ENCODE assay signal across 9 cellular contexts in genomic region chrX:22060451-22060940, GRCh38. TPM values are rescaled to one million over a fixed set of nuclear protein-coding genes. Genes with fewer than 3 reads are reported as not detected.
DNase-seq lines count a peak whose midpoint lies in the region; ATAC-seq and TF ChIP-seq lines count a peak whose summit lies in the region.
"Had no signal": no experiment of that assay in that cellular context is flagged by ENCODE, and none has a peak within 500 bp of the region (broad histone marks: within the 10 kb centered on the region; RNA-seq: fewer than 3 reads in every experiment).

No MANE protein-coding gene starts in this region.

- 14 to 37% methylated on average over 1 of the region's 1 CpG for WGBS in transverse colon (ENCODE audit: low coverage in 1 of 2), 2 donors

- no peak overlapping the region for H3K4me3 ChIP-seq in OCI-LY3 (ENCODE audit: low read length)
- H3K4me3 ChIP-seq in transverse colon: no peak overlapping the region
- H3K4me3 ChIP-seq: HAP-1 had no signal

- peak overlapping the region; percentile 6 for H3K4me2 ChIP-seq in OCI-LY3 (ENCODE audit: low read length)

- H3K4me1 ChIP-seq in OCI-LY3 (ENCODE audit: low read length) (peaks cover 45% of the 10 kb centered on the region), transverse colon (no peaks in the 10 kb centered on the region)
- H3K4me1 ChIP-seq: HAP-1 had no signal

- no peak for TF ChIP-seq POLR2A in transverse colon (IDR thresholded peaks at IDR 0.05)

- TF ChIP-seq CTCF in OCI-LY3 (IDR thresholded peaks at IDR 0.05; ENCODE audit: low read depth, low read length) (no peak), transverse colon (IDR thresholded peaks at IDR 0.05) (no peak)

- no peaks in the 10 kb centered on the region for H3K9me3 ChIP-seq in OCI-LY3 (ENCODE audit: insufficient read depth, low read length)
- H3K9me3 ChIP-seq in transverse colon: no peaks in the 10 kb centered on the region
- H3K9me3 ChIP-seq: HAP-1 had no signal

- in situ Hi-C loops in transverse colon (cut with MboI; ENCODE audit: low pct_ligation_motif_present in 1 of 4, low pct_unique_long_range_greater_than_20kb in 1 of 4, low sequenced_read_pairs in 3 of 4): no loop called here

- H4K20me1 ChIP-seq in OCI-LY3 (ENCODE audit: insufficient read depth, low read length): no peaks in the 10 kb centered on the region

- CTCF ChIA-PET in HEK293T (lab: Yijun Ruan, JAX): interaction anchor here (0.6 to 0.8 kb wide), 2 partner anchors 15 to 153 kb away, joined by 3 to 4 read pairs; no protein-coding TSS in a partner anchor

- no peaks in the 10 kb centered on the region for H3K36me3 ChIP-seq in OCI-LY3 (replicated peaks; ENCODE audit: low read depth, low read length)
- H3K36me3 ChIP-seq in transverse colon: no peaks in the 10 kb centered on the region
- H3K36me3 ChIP-seq: HAP-1 had no signal

- H3K27me3 ChIP-seq in OCI-LY3 (ENCODE audit: low read depth, low read length): no peaks in the 10 kb centered on the region
- H3K27me3 ChIP-seq in transverse colon: no peaks in the 10 kb centered on the region

- no peak overlapping the region for H2AFZ ChIP-seq in OCI-LY3 (ENCODE audit: low read depth, low read length)

- H3K9ac ChIP-seq in OCI-LY3 (ENCODE audit: low read length): no peak overlapping the region

- H3K27ac ChIP-seq in OCI-LY3 (ENCODE audit: low read length): no peak overlapping the region
- no peak overlapping the region for H3K27ac ChIP-seq in transverse colon

- no peaks in the 10 kb centered on the region for H3K79me2 ChIP-seq in OCI-LY3 (ENCODE audit: low read length)

- no peak for TF ChIP-seq EP300 in transverse colon (IDR thresholded peaks at IDR 0.05; ENCODE audit: low read depth)

- POLR2A ChIA-PET in HEK293T (lab: Yijun Ruan, JAX): no interaction called here

- peak; percentile 68 for ATAC-seq in GM18517 (IDR thresholded peaks at IDR 0.05; ENCODE audit: unreplicated experiment)
- ATAC-seq in HG02588 (IDR thresholded peaks at IDR 0.05; ENCODE audit: unreplicated experiment): peak; percentile 53
- ATAC-seq in left colon: peak; percentile 86

- DNase-seq in left colon (no peak), DMS53 (lab: John Stamatoyannopoulos, UW) (no peak), NCI-H526 (lab: John Stamatoyannopoulos, UW) (no peak), HEK293T (ENCODE audit: extremely low spot score) (no peak), transverse colon (no peak)

- intact Hi-C loops in left colon (cut with DNase I, micrococcal nuclease) (no loop called here), transverse colon (cut with DNase I; ENCODE audit: low total_unique reads) (no loop called here)

TF ChIP-seq in HEK293T, 16 proteins besides CTCF, POLR2A, EP300 and RAD21:
- TF ChIP-seq TARDBP (IDR thresholded peaks at IDR 0.05) (no peak), BHLHE40 (IDR thresholded peaks at IDR 0.05; ENCODE audit: borderline replicate concordance) (no peak), PKNOX1 (IDR thresholded peaks at IDR 0.05) (no peak), SP1 (IDR thresholded peaks at IDR 0.05) (no peak), LEF1 (IDR thresholded peaks at IDR 0.05; ENCODE audit: borderline replicate concordance) (no peak), NFRKB (IDR thresholded peaks at IDR 0.05) (no peak), FOXA1 (IDR thresholded peaks at IDR 0.05) (no peak), L3MBTL2 (conservative IDR thresholded peaks at IDR 0.05) (no peak), ELF4 (IDR thresholded peaks at IDR 0.05) (no peak)

RNA-seq across cellular contexts. Expression of gene PHEX, which starts 28.4 kb away (rescaled TPM):
- total RNA-seq in left colon: under 1 TPM; 0.06 to 0.95 TPM
- total RNA-seq in transverse colon: under 1 TPM in 2 of 4 donors, not detected in 2; 0.14 to 0.20 TPM
